In the genomic region with DNA sequence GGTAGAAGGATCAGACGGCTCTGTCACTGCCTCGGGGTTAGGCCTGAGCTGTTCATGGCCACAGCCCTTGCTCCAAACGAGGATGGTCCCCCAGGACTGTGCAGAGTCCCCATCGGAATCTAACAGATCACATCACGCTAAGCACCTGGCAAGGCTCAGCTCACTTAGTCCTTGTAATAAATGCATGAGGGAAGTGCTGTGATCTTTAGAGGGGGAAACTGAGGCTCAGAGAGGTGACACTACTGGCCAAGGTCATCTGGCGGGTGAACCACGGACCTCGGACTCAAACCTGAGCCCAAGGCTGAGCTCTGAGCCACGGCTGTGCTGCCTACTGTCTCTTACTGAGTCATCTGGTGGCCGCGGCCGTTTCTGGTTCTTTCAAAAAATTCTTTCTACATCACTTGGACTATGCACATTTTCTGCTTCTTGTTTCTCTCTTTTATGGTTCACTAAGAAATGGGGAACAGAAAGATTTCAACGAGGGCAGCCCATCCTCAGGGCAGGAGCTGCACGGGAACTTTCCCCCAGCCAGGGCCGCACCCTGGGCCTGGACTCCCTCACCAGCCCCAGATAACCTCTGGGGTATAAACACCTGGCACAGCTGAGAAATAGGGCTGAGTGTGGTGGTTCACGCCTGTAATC, we compare ENCODE assay signal across 14 cellular contexts.
DNase-seq lines count a peak whose midpoint lies in the region; ATAC-seq and TF ChIP-seq lines count a peak whose summit lies in the region.
"Had no signal": no experiment of that assay in that cellular context is flagged by ENCODE, and none has a peak within 500 bp of the region (broad histone marks: within the 10 kb centered on the region; RNA-seq: fewer than 3 reads in every experiment).

No MANE protein-coding gene starts in this region.

- peak overlapping the region; percentile 38 for H3K27ac ChIP-seq in neutrophil
- H3K27ac ChIP-seq: gastrocnemius medialis, prostate gland, thyroid gland had no signal

- H3K27me3 ChIP-seq in neutrophil, result no peaks in the 10 kb centered on the region
- H3K27me3 ChIP-seq: dorsolateral prefrontal cortex, thyroid gland had no signal

- H3K36me3 ChIP-seq in neutrophil, result peaks cover 60% of the 10 kb centered on the region
- H3K36me3 ChIP-seq: gastrocnemius medialis, prostate gland, thyroid gland had no signal

- H3K9me3 ChIP-seq in neutrophil, result no peaks in the 10 kb centered on the region
- H3K9me3 ChIP-seq: gastrocnemius medialis, prostate gland, thyroid gland had no signal

- peaks cover 6 to 8% of the 10 kb centered on the region in 2 experiments for H3K4me1 ChIP-seq in neutrophil (ENCODE audit: control insufficient read depth in 1 of 2, insufficient read depth in 1 of 2, low read depth in 1 of 2, low read length in 1 of 2)
- H3K4me1 ChIP-seq: gastrocnemius medialis, prostate gland, thyroid gland had no signal

- ATAC-seq in GM18511 (IDR thresholded peaks at IDR 0.05; ENCODE audit: unreplicated experiment) (peak; percentile 77), GM21619 (IDR thresholded peaks at IDR 0.05; ENCODE audit: unreplicated experiment) (peak; percentile 60), HG03521 (IDR thresholded peaks at IDR 0.05; ENCODE audit: unreplicated experiment) (no peak)
- ATAC-seq: activated naive CD4-positive, alpha-beta T cell treated with anti-CD3 and anti-CD28 coated beads, Interleukin-2, amount 50 U/mL, for 72 hours; gastrocnemius medialis had no signal

- no peak overlapping the region for H3K4me3 ChIP-seq in neutrophil (ENCODE audit: low read depth in 1 of 2, low read length in 1 of 2)
- H3K4me3 ChIP-seq: dorsolateral prefrontal cortex, gastrocnemius medialis, prostate gland, thyroid gland had no signal

- TF ChIP-seq CTCF in neutrophil (IDR thresholded peaks at IDR 0.05), result no peak

- peak; percentile 64 for DNase-seq in NOMO-1 treated with dmso at 0.1 percent for 144 hours (lab: John Stamatoyannopoulos, UW; ENCODE audit: unreplicated experiment)
- no peak for DNase-seq in NCI-H510A (lab: John Stamatoyannopoulos, UW)
- no peak for DNase-seq in COLO668 (lab: John Stamatoyannopoulos, UW; ENCODE audit: unreplicated experiment)
- DNase-seq: dorsolateral prefrontal cortex, gastrocnemius medialis, Kasumi-1, NCI-H2227 treated with DMSO at 0.1 percent for 48 hours, thyroid gland had no signal
